8 cellular contexts compared by ENCODE assay signal in the genomic region with DNA sequence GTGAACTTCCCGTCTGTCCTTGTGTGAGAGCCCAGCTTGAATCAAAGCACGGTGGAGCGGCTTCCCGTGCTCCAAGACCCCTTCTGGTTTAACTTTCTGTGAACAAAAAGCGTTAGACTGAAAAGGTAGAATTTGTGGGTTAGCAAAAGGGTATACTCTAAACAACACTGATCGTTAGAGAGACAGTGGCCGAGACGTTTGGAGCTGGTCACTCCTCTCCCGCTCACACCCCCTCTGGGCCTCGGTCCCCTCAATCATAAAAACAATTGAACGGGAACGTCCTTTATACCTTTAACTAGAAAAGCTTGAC. TPM values are rescaled to one million over a fixed set of nuclear protein-coding genes. Genes with fewer than 3 reads are reported as not detected.
DNase-seq lines count a peak whose midpoint lies in the region; ATAC-seq, FAIRE-seq and TF ChIP-seq lines count a peak whose summit lies in the region.

No MANE protein-coding gene starts in this region.

- peak; percentile 5 for ATAC-seq in GM21515 (IDR thresholded peaks at IDR 0.05; ENCODE audit: unreplicated experiment)
- peak; percentile 12 for ATAC-seq in SK-N-SH treated with all-trans-retinoic acid at 6 μM for 48 hours
- no peak for ATAC-seq in foreskin keratinocyte
- ATAC-seq in gastrocnemius medialis = peak in 1 of 2 donors; percentile 1
- no peak for ATAC-seq in HG03432 (IDR thresholded peaks at IDR 0.05; ENCODE audit: unreplicated experiment)

- TF ChIP-seq POLR2A in gastrocnemius medialis (IDR thresholded peaks at IDR 0.05) = no peak

- H3K27me3 ChIP-seq in foreskin keratinocyte (no peaks in the 10 kb centered on the region), gastrocnemius medialis (no peaks in the 10 kb centered on the region)

- H3K27ac ChIP-seq in foreskin keratinocyte (peak overlapping the region; percentile 82), gastrocnemius medialis (peak overlapping the region; percentile 82 to 90 (median 86))

- H3K9me3 ChIP-seq in gastrocnemius medialis = no peaks in the 10 kb centered on the region

- peak overlapping the region; percentile 70 to 97 (median 94) for H3K4me3 ChIP-seq in gastrocnemius medialis

- H3K4me1 ChIP-seq in foreskin keratinocyte = no peaks in the 10 kb centered on the region
- H3K4me1 ChIP-seq in gastrocnemius medialis = peaks cover 7 to 13% of the 10 kb centered on the region in 2 donors

- FAIRE-seq in D721Med (lab: Jason Lieb, UNC) = no peak

- in situ Hi-C loops in gastrocnemius medialis (cut with MboI; ENCODE audit: low sequenced_read_pairs in 4 of 4) = loop anchor here in 3 of 4 donors (25.0 kb wide), 1 partner anchor 859 kb away; no protein-coding TSS in a partner anchor

- H3K36me3 ChIP-seq in gastrocnemius medialis = peaks cover 0 to 28% of the 10 kb centered on the region in 2 donors

- DNase-seq in foreskin keratinocyte = no peak
- DNase-seq in gastrocnemius medialis = no peak
- DNase-seq in hypothalamus (lab: John Stamatoyannopoulos, UW) = no peak
- no peak for DNase-seq in mesenteric fat pad (ENCODE audit: low spot score)
- no peak for DNase-seq in D721Med (ENCODE audit: insufficient read length, low spot score)

- TF ChIP-seq CTCF in foreskin keratinocyte (conservative IDR thresholded peaks at IDR 0.05) (no peak), gastrocnemius medialis (IDR thresholded peaks at IDR 0.05 in 4 of 5, conservative IDR thresholded peaks at IDR 0.05 in 1 of 5) (no peak), D721Med (IDR thresholded peaks at IDR 0.05; ENCODE audit: insufficient read depth, missing control alignments) (no peak)

- intact Hi-C loops in gastrocnemius medialis (cut with DNase I; ENCODE audit: low total_unique reads) = no loop called here

TF ChIP-seq in SK-N-SH treated with all-trans-retinoic acid at 6 μM for 48 hours, 23 proteins besides CTCF, POLR2A, EP300 and RAD21:
- no peak for TF ChIP-seq BACH2 (CRISPR knock-in tag; IDR thresholded peaks at IDR 0.05; ENCODE audit: borderline replicate concordance)
- TF ChIP-seq, protein P1, sequence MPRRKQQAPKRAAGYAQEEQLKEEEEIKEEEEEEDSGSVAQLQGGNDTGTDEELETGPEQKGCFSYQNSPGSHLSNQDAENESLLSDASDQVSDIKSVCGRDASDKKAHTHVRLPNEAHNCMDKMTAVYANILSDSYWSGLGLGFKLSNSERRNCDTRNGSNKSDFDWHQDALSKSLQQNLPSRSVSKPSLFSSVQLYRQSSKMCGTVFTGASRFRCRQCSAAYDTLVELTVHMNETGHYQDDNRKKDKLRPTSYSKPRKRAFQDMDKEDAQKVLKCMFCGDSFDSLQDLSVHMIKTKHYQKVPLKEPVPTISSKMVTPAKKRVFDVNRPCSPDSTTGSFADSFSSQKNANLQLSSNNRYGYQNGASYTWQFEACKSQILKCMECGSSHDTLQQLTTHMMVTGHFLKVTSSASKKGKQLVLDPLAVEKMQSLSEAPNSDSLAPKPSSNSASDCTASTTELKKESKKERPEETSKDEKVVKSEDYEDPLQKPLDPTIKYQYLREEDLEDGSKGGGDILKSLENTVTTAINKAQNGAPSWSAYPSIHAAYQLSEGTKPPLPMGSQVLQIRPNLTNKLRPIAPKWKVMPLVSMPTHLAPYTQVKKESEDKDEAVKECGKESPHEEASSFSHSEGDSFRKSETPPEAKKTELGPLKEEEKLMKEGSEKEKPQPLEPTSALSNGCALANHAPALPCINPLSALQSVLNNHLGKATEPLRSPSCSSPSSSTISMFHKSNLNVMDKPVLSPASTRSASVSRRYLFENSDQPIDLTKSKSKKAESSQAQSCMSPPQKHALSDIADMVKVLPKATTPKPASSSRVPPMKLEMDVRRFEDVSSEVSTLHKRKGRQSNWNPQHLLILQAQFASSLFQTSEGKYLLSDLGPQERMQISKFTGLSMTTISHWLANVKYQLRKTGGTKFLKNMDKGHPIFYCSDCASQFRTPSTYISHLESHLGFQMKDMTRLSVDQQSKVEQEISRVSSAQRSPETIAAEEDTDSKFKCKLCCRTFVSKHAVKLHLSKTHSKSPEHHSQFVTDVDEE (CRISPR knock-in tag; IDR thresholded peaks at IDR 0.05) = no peak
- no peak for TF ChIP-seq ZFP3 (CRISPR knock-in tag; IDR thresholded peaks at IDR 0.05)
- TF ChIP-seq TCF4 (CRISPR knock-in tag; IDR thresholded peaks at IDR 0.05; ENCODE audit: borderline replicate concordance) = no peak
- TF ChIP-seq, protein P2, sequence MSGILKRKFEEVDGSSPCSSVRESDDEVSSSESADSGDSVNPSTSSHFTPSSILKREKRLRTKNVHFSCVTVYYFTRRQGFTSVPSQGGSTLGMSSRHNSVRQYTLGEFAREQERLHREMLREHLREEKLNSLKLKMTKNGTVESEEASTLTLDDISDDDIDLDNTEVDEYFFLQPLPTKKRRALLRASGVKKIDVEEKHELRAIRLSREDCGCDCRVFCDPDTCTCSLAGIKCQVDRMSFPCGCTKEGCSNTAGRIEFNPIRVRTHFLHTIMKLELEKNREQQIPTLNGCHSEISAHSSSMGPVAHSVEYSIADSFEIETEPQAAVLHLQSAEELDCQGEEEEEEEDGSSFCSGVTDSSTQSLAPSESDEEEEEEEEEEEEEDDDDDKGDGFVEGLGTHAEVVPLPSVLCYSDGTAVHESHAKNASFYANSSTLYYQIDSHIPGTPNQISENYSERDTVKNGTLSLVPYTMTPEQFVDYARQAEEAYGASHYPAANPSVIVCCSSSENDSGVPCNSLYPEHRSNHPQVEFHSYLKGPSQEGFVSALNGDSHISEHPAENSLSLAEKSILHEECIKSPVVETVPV (CRISPR knock-in tag; IDR thresholded peaks at IDR 0.05) = no peak
- TF ChIP-seq, protein P3, sequence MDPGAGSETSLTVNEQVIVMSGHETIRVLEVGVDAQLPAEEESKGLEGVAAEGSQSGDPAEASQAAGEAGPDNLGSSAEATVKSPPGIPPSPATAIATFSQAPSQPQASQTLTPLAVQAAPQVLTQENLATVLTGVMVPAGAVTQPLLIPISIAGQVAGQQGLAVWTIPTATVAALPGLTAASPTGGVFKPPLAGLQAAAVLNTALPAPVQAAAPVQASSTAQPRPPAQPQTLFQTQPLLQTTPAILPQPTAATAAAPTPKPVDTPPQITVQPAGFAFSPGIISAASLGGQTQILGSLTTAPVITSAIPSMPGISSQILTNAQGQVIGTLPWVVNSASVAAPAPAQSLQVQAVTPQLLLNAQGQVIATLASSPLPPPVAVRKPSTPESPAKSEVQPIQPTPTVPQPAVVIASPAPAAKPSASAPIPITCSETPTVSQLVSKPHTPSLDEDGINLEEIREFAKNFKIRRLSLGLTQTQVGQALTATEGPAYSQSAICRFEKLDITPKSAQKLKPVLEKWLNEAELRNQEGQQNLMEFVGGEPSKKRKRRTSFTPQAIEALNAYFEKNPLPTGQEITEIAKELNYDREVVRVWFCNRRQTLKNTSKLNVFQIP (CRISPR knock-in tag; IDR thresholded peaks at IDR 0.05; ENCODE audit: borderline replicate concordance, low read depth) = no peak
- TF ChIP-seq SNAI2 (CRISPR knock-in tag; IDR thresholded peaks at IDR 0.05) = no peak
- no peak for TF ChIP-seq OSR1 (CRISPR knock-in tag; IDR thresholded peaks at IDR 0.05)
- TF ChIP-seq RARB (CRISPR knock-in tag; IDR thresholded peaks at IDR 0.05) = no peak
- no peak for TF ChIP-seq ZFP30 (CRISPR knock-in tag; IDR thresholded peaks at IDR 0.05)
- no peak for TF ChIP-seq PPARA (CRISPR knock-in tag; IDR thresholded peaks at IDR 0.05; ENCODE audit: borderline replicate concordance)
- no peak for TF ChIP-seq TOX (CRISPR knock-in tag; IDR thresholded peaks at IDR 0.05; ENCODE audit: borderline replicate concordance)
- no peak for TF ChIP-seq CSDC2 (CRISPR knock-in tag; IDR thresholded peaks at IDR 0.05)
- no peak for TF ChIP-seq ZC3H10 (CRISPR knock-in tag; IDR thresholded peaks at IDR 0.05)
- TF ChIP-seq ZNF70 (CRISPR knock-in tag; IDR thresholded peaks at IDR 0.05) = no peak
- TF ChIP-seq, protein P4, sequence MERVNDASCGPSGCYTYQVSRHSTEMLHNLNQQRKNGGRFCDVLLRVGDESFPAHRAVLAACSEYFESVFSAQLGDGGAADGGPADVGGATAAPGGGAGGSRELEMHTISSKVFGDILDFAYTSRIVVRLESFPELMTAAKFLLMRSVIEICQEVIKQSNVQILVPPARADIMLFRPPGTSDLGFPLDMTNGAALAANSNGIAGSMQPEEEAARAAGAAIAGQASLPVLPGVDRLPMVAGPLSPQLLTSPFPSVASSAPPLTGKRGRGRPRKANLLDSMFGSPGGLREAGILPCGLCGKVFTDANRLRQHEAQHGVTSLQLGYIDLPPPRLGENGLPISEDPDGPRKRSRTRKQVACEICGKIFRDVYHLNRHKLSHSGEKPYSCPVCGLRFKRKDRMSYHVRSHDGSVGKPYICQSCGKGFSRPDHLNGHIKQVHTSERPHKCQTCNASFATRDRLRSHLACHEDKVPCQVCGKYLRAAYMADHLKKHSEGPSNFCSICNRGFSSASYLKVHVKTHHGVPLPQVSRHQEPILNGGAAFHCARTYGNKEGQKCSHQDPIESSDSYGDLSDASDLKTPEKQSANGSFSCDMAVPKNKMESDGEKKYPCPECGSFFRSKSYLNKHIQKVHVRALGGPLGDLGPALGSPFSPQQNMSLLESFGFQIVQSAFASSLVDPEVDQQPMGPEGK (CRISPR knock-in tag; IDR thresholded peaks at IDR 0.05; ENCODE audit: borderline replicate concordance) = no peak
- no peak for TF ChIP-seq GLIS3 (CRISPR knock-in tag; IDR thresholded peaks at IDR 0.05)

RNA-seq across cellular contexts. Expression of a gene that starts 0.5 kb away (rescaled TPM):
- 14.2 and 14.5 TPM in 2 replicates for total RNA-seq in foreskin keratinocyte
- 18.5 and 18.8 TPM in 2 replicates for polyA plus RNA-seq in foreskin keratinocyte
- 10 to 100 TPM in 3 of 4 donors, 1 to 10 TPM in 1; 6.1 to 22.1 (median 13.4) TPM for total RNA-seq in gastrocnemius medialis
- 19.3 TPM for total RNA-seq in mesenteric fat pad

RNA-seq across cellular contexts. Expression of a gene that starts 36.7 kb away (rescaled TPM):
- total RNA-seq in foreskin keratinocyte (5.6 and 7.5 TPM in 2 replicates), gastrocnemius medialis (1 to 10 TPM; 1.8 to 4.1 (median 2.3) TPM), mesenteric fat pad (33.7 TPM)
- 3.1 and 3.8 TPM in 2 replicates for polyA plus RNA-seq in foreskin keratinocyte

RNA-seq across cellular contexts. Expression of a gene that starts 40.4 kb away (rescaled TPM):
- total RNA-seq in foreskin keratinocyte (not detected in 2 replicates), gastrocnemius medialis (not detected), mesenteric fat pad (not detected)
- not detected in 2 replicates for polyA plus RNA-seq in foreskin keratinocyte

Comparison
In these comparisons a context has a peak if more than half of its experiments do, and no peak if none do; other contexts are left out.
1. ATAC-seq: peak in GM21515 (single experiment) and SK-N-SH treated with all-trans-retinoic acid at 6 μM for 48 hours (single experiment); none in foreskin keratinocyte (single experiment) and HG03432 (single experiment).